12 cellular contexts compared by ENCODE assay signal in the genomic region with DNA sequence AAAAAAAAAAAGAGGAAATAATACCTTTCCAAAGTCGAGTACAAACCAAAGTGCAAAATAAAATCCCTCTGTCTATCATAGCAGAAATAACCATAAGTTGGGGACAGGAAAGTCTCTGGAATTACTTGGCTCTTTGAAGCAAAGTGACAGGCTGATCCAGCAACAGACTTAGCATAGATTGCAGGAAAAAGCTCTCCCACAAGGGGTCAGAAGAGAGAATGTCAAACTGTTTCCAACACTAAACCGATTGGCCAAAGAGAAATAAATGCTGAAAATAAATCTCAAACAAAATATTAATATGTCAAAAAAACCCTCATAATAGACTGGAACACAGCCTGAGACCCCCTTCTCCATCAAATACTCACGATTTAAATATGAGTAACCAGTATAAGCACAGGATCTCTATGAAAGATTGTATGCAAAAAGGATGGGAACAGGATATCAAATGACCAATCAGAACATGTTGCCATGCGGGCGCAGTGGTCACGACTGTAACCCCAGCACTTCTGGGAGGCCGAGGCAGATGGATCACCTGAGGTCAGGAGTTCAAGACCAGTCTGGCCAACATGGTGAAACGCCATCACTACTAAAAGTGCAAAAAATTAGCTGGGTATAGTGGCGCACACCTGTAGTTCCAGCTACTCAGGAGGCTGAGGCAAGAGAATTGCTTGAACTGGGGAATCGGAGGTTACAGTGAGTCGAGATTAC.
DNase-seq lines count a peak whose midpoint lies in the region; ATAC-seq, FAIRE-seq and TF ChIP-seq lines count a peak whose summit lies in the region.
"Had no signal": no experiment of that assay in that cellular context is flagged by ENCODE, and none has a peak within 500 bp of the region (broad histone marks: within the 10 kb centered on the region; RNA-seq: fewer than 3 reads in every experiment).

No MANE protein-coding gene starts in this region.

- no peaks in the 10 kb centered on the region for H4K20me1 ChIP-seq in GM12878 (ENCODE audit: control insufficient read depth, insufficient read depth)
- H4K20me1 ChIP-seq: BLaER1 treated with 17β-estradiol and CSF1 and Interleukin-3, amounts not matched to agents 10 nM and 100 nM had no signal

- H3K9me3 ChIP-seq in GM12878 (replicated peaks; ENCODE audit: control insufficient read depth, insufficient read depth, low read length), result no peaks in the 10 kb centered on the region
- H3K9me3 ChIP-seq: thoracic aorta had no signal

- BruUV-seq in GM12878 (replicated peaks; lab: Mats Ljungman, UMichigan), result no TSS peak

- CTCF ChIA-PET in GM12878 (lab: Yijun Ruan, JAX), result interaction anchor here (1.7 kb wide), 1 partner anchor 1008 kb away, joined by 6 read pairs; no protein-coding TSS in a partner anchor

- no peaks in the 10 kb centered on the region for H3K4me1 Mint-ChIP-seq in neural crest cell
- H3K4me1 Mint-ChIP-seq: naive thymus-derived CD8-positive, alpha-beta T cell had no signal

- no peak for FAIRE-seq in GM12878 (lab: Jason Lieb, UNC)

- no peaks in the 10 kb centered on the region for H3K36me3 Mint-ChIP-seq in neural crest cell (ENCODE audit: low read depth)
- H3K36me3 Mint-ChIP-seq: naive thymus-derived CD8-positive, alpha-beta T cell had no signal

- peak in 2 of 3 experiments; percentile 23 to 26; a peak in 3 of 6 replicates for TF ChIP-seq CTCF in GM12878 (IDR thresholded peaks at IDR 0.05 in 2 of 3, conservative IDR thresholded peaks at IDR 0.05 in 1 of 3; ENCODE audit: control insufficient read depth in 2 of 3, extremely low read depth in 1 of 3, insufficient read depth in 1 of 3, low read depth in 3 of 3, low read length in 3 of 3)
- peak; percentile 54 for TF ChIP-seq CTCF in neural crest cell (conservative IDR thresholded peaks at IDR 0.05)

- no peak for TF ChIP-seq EP300 in GM12878 (IDR thresholded peaks at IDR 0.05; ENCODE audit: borderline replicate concordance in 1 of 2, control insufficient read depth in 1 of 2, low read depth in 2 of 2, low read length in 2 of 2)

- no peak overlapping the region for H3K9ac ChIP-seq in GM12878 (ENCODE audit: control insufficient read depth, insufficient read depth, low read length)
- H3K9ac ChIP-seq: BLaER1 treated with 17β-estradiol and CSF1 and Interleukin-3, amounts not matched to agents 10 nM and 100 nM had no signal

- no peaks in the 10 kb centered on the region for H3K27me3 Mint-ChIP-seq in neural crest cell (ENCODE audit: low read depth)

- intact Hi-C loops in GM12878 (cut with micrococcal nuclease; ENCODE audit: unreplicated experiment), result loop anchor here (2.0 kb wide), 1 partner anchor 1645 kb away; no protein-coding TSS in a partner anchor
- intact Hi-C loops in left ventricle myocardium superior (cut with micrococcal nuclease), result no loop called here

- no peak overlapping the region for H3K27ac Mint-ChIP-seq in neural crest cell (ENCODE audit: unreplicated experiment)
- H3K27ac Mint-ChIP-seq: naive thymus-derived CD8-positive, alpha-beta T cell had no signal

- RAD21 ChIA-PET in GM12878 (lab: Charles Lee; ENCODE audit: unreplicated experiment), result interaction anchor here (0.6 kb wide), 1 partner anchor 164 kb away, joined by 3 read pairs; no protein-coding TSS in a partner anchor

- SMC1A ChIA-PET in GM12878 (lab: Charles Lee; ENCODE audit: uncharacterized antibody, unreplicated experiment), result no interaction called here

- H3K4me1 ChIP-seq in GM12878 (ENCODE audit: control insufficient read depth, insufficient read depth, low read length), result no peaks in the 10 kb centered on the region
- H3K4me1 ChIP-seq: BLaER1 treated with 17β-estradiol and CSF1 and Interleukin-3, amounts not matched to agents 10 nM and 100 nM had no signal

- no peak overlapping the region for H3K27ac ChIP-seq in GM12878 (ENCODE audit: control insufficient read depth, insufficient read depth)
- H3K27ac ChIP-seq: BLaER1 treated with 17β-estradiol and CSF1 and Interleukin-3, amounts not matched to agents 10 nM and 100 nM; thoracic aorta had no signal

- H3K36me3 ChIP-seq in GM12878 (ENCODE audit: control insufficient read depth in 2 of 2, insufficient read depth in 2 of 2, low read length in 1 of 2), result no peaks in the 10 kb centered on the region
- H3K36me3 ChIP-seq: BLaER1 treated with 17β-estradiol and CSF1 and Interleukin-3, amounts not matched to agents 10 nM and 100 nM; thoracic aorta had no signal

- H3K79me2 ChIP-seq in GM12878 (ENCODE audit: control insufficient read depth, insufficient read depth, low read length), result no peaks in the 10 kb centered on the region

- no peak overlapping the region for H2AFZ ChIP-seq in GM12878 (ENCODE audit: control insufficient read depth, low read depth, low read length)

- in situ Hi-C loops in GM12878 (cut with MboI), result no loop called here

- TF ChIP-seq POLR2A in GM12878 (IDR thresholded peaks at IDR 0.05; ENCODE audit: low read depth, low read length), result no peak

- no peak overlapping the region for H3K4me3 Mint-ChIP-seq in neural crest cell
- H3K4me3 Mint-ChIP-seq: activated T-cell treated with anti-CD3 and anti-CD28 coated beads, Interleukin-2, amount 50 U/mL, for 4 hours; naive thymus-derived CD8-positive, alpha-beta T cell had no signal

- TF ChIP-seq RAD21 in GM12878 (IDR thresholded peaks at IDR 0.05; ENCODE audit: insufficient read depth, low read depth, low read length), result peak; percentile 43; the same call in 1 of the 2 replicates

- DNase-seq in NCI-H82 (lab: John Stamatoyannopoulos, UW), result peak; percentile 39
- no peak for DNase-seq in NCI-H82 treated with DMSO at 0.1 percent for 48 hours (lab: John Stamatoyannopoulos, UW; ENCODE audit: unreplicated experiment)
- peak; percentile 25 for DNase-seq in Jurkat, Clone E6-1 (ENCODE audit: low read depth, low spot score)
- DNase-seq in GM12878 (ENCODE audit: low read depth, low spot score), result no peak
- no peak for DNase-seq in neural crest cell (ENCODE audit: low read depth, low spot score)
- no peak for DNase-seq in left ventricle myocardium superior
- DNase-seq in DMS153 (lab: John Stamatoyannopoulos, UW), result no peak
- DNase-seq: activated T-cell treated with anti-CD3 and anti-CD28 coated beads, Interleukin-2, amount 50 U/mL, for 4 hours had no signal

- H3K4me2 ChIP-seq in GM12878 (ENCODE audit: control insufficient read depth, insufficient read depth), result no peak overlapping the region
- H3K4me2 ChIP-seq: BLaER1 treated with 17β-estradiol and CSF1 and Interleukin-3, amounts not matched to agents 10 nM and 100 nM had no signal

- ATAC-seq in GM12878, result peak; percentile 22; the same call in 1 of the 3 replicates
- ATAC-seq in HG03108 (IDR thresholded peaks at IDR 0.05; ENCODE audit: unreplicated experiment), result no peak
- ATAC-seq in left ventricle myocardium superior, result no peak
- ATAC-seq: activated T-cell treated with anti-CD3 and anti-CD28 coated beads, Interleukin-2, amount 50 U/mL, for 4 hours; naive thymus-derived CD8-positive, alpha-beta T cell had no signal

- POLR2A ChIA-PET in GM12878 (lab: Charles Lee), result no interaction called here

- 35% methylated on average over 11 of the region's 11 CpGs for WGBS in GM12878 (ENCODE audit: insufficient coverage, insufficient replicate concordance, low lambda C conversion rate, missing lambda C conversion rate)

- peaks cover 3% of the 10 kb centered on the region for H3K9me3 Mint-ChIP-seq in neural crest cell
- H3K9me3 Mint-ChIP-seq: activated T-cell treated with anti-CD3 and anti-CD28 coated beads, Interleukin-2, amount 50 U/mL, for 4 hours; naive thymus-derived CD8-positive, alpha-beta T cell had no signal

- H3K27me3 ChIP-seq in GM12878 (replicated peaks in 1 of 2; ENCODE audit: control insufficient read depth in 2 of 2, insufficient read depth in 2 of 2, low read length in 1 of 2), result no peaks in the 10 kb centered on the region; a peak in 1 of 4 replicates
- H3K27me3 ChIP-seq: BLaER1 treated with 17β-estradiol and CSF1 and Interleukin-3, amounts not matched to agents 10 nM and 100 nM had no signal

- no peak overlapping the region for H3K4me3 ChIP-seq in Jurkat, Clone E6-1 (ENCODE audit: low read length)
- no peak overlapping the region for H3K4me3 ChIP-seq in GM12878
- H3K4me3 ChIP-seq: BLaER1 treated with 17β-estradiol and CSF1 and Interleukin-3, amounts not matched to agents 10 nM and 100 nM; thoracic aorta had no signal

TF ChIP-seq in GM12878, 131 proteins besides CTCF, POLR2A, EP300 and RAD21:
- peak; percentile 38; the same call in 1 of the 2 replicates for TF ChIP-seq SMC3 (IDR thresholded peaks at IDR 0.05; ENCODE audit: borderline replicate concordance, low read length)
- TF ChIP-seq, protein P1, sequence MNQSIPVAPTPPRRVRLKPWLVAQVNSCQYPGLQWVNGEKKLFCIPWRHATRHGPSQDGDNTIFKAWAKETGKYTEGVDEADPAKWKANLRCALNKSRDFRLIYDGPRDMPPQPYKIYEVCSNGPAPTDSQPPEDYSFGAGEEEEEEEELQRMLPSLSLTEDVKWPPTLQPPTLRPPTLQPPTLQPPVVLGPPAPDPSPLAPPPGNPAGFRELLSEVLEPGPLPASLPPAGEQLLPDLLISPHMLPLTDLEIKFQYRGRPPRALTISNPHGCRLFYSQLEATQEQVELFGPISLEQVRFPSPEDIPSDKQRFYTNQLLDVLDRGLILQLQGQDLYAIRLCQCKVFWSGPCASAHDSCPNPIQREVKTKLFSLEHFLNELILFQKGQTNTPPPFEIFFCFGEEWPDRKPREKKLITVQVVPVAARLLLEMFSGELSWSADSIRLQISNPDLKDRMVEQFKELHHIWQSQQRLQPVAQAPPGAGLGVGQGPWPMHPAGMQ (IDR thresholded peaks at IDR 0.05; ENCODE audit: borderline replicate concordance), result no peak
TF ChIP-seq in GM12878: peak in this region for 1.

Comparison
In these comparisons a context has a peak if more than half of its experiments do, and no peak if none do; other contexts are left out.
1. DNase-seq: peak in NCI-H82 (single experiment) and Jurkat, Clone E6-1 (single experiment); none in NCI-H82 treated with DMSO at 0.1 percent for 48 hours (single experiment), GM12878 (single experiment), neural crest cell (single experiment), left ventricle myocardium superior (single experiment) and DMS153 (single experiment).